ENCODE assay signal across 9 cellular contexts in genomic region chr2:173151671-173152398, GRCh38.
A peak's percentile ranks its signal among the peaks of the same experiment; 100 is the strongest.
DNase-seq lines count a peak whose midpoint lies in the region; ATAC-seq, FAIRE-seq and TF ChIP-seq lines count a peak whose summit lies in the region.
"Had no signal": no experiment of that assay in that cellular context is flagged by ENCODE, and none has a peak within 500 bp of the region (broad histone marks: within the 10 kb centered on the region; RNA-seq: fewer than 3 reads in every experiment).

No MANE protein-coding gene starts in this region.

- 0 out of 2 replicates have a peak overlapping the region, but pooled peaks have one; percentile 19 for H4K91ac ChIP-seq in IMR-90 (ENCODE audit: insufficient read depth, low read depth, low read length)

- H3K18ac ChIP-seq in IMR-90 (ENCODE audit: low read depth, low read length), result peak overlapping the region; percentile 99; the same call in 1 of the 2 replicates

- H3K4me1 ChIP-seq in IMR-90 (ENCODE audit: control insufficient read depth, insufficient read depth, low read length) (peaks cover 25% of the 10 kb centered on the region), endothelial cell of umbilical vein (ENCODE audit: control insufficient read depth, extremely low read depth, insufficient read depth, low read length) (peaks cover 18% of the 10 kb centered on the region), esophagus squamous epithelium (peaks cover 0 to 27% (median 17%) of the 10 kb centered on the region in 3 donors)

- POLR2A ChIA-PET in BJ (lab: Charles Lee) (no interaction called here), IMR-90 (lab: Charles Lee; ENCODE audit: unreplicated experiment) (no interaction called here), endothelial cell of umbilical vein (lab: Charles Lee) (no interaction called here)
- POLR2A ChIA-PET in activated CD4-positive, alpha-beta memory T cell treated with anti-CD3 and anti-CD28 coated beads for 36 hours (lab: Charles Lee), result interaction anchor here (1.0 to 1.6 kb wide), 3 partner anchors 19 to 103 kb away, joined by 3 to 12 read pairs (median 3); no protein-coding TSS in a partner anchor

- H3K9me3 Mint-ChIP-seq in activated CD4-positive, alpha-beta memory T cell treated with anti-CD3 and anti-CD28 coated beads for 36 hours, result no peaks in the 10 kb centered on the region
- H3K9me3 Mint-ChIP-seq: activated naive CD4-positive, alpha-beta T cell treated with anti-CD3 and anti-CD28 coated beads, Interleukin-2, amount 50 U/mL, for 24 hours had no signal

- peak overlapping the region; percentile 66; the same call in 1 of the 2 replicates for H3K23ac ChIP-seq in IMR-90 (ENCODE audit: low read depth, low read length)

- no CpG with 5 or more reads among the region's 3 CpGs for WGBS in IMR-90 (ENCODE audit: extremely low coverage in 2 of 2, insufficient read length in 1 of 2), 2 experiments
- 35 to 48% methylated on average over 3 of the region's 3 CpGs for WGBS in esophagus squamous epithelium, 2 donors

- no peak for TF ChIP-seq RAD21 in IMR-90 (IDR thresholded peaks at IDR 0.05; ENCODE audit: low read length)

- peak; percentile 22 for DNase-seq in BJ (ENCODE audit: low read depth)
- peak; percentile 90 for DNase-seq in IMR-90
- peak; percentile 66 for DNase-seq in endothelial cell of umbilical vein (ENCODE audit: low read depth, low spot score)
- DNase-seq in activated CD4-positive, alpha-beta memory T cell treated with anti-CD3 and anti-CD28 coated beads for 36 hours, result no peak
- no peak for DNase-seq in ecto neural progenitor cell (ENCODE audit: low spot score)
- no peak for DNase-seq in esophagus squamous epithelium (lab: John Stamatoyannopoulos, UW)

- no peak overlapping the region for H2AK9ac ChIP-seq in IMR-90 (replicated peaks; ENCODE audit: low read depth, low read length, poor library complexity)

- no peak for TF ChIP-seq POLR2A in IMR-90 (IDR thresholded peaks at IDR 0.05; ENCODE audit: low read depth, low read length)
- no peak for TF ChIP-seq POLR2A in endothelial cell of umbilical vein (IDR thresholded peaks at IDR 0.05; ENCODE audit: low read depth, low read length)
- no peak for TF ChIP-seq POLR2A in esophagus squamous epithelium (IDR thresholded peaks at IDR 0.05)

- peak overlapping the region; percentile 58 for H2BK20ac ChIP-seq in IMR-90 (ENCODE audit: low read depth, low read length)

- no peaks in the 10 kb centered on the region; the same call in 1 of the 2 replicates for H3K9me3 ChIP-seq in IMR-90 (ENCODE audit: control insufficient read depth, insufficient read depth, low read length)
- no peaks in the 10 kb centered on the region for H3K9me3 ChIP-seq in endothelial cell of umbilical vein (replicated peaks; ENCODE audit: control insufficient read depth, insufficient read depth, low read length)
- H3K9me3 ChIP-seq in esophagus squamous epithelium, result no peaks in the 10 kb centered on the region

- no peak overlapping the region for H3K27ac ChIP-seq in IMR-90 (ENCODE audit: insufficient read depth, low read length)
- H3K27ac ChIP-seq in endothelial cell of umbilical vein (ENCODE audit: insufficient read depth, low read depth, low read length), result peak overlapping the region; percentile 3
- no peak overlapping the region for H3K27ac ChIP-seq in esophagus squamous epithelium

- H4K8ac ChIP-seq in IMR-90 (ENCODE audit: low read depth in 2 of 2, low read length in 2 of 2), result peak overlapping the region in 1 of 2 experiments; percentile 49; a peak in 3 of 4 replicates

- H3K27me3 ChIP-seq in BJ (ENCODE audit: control insufficient read depth, insufficient read depth, low read length), result no peaks in the 10 kb centered on the region
- H3K27me3 ChIP-seq in IMR-90 (ENCODE audit: control insufficient read depth, insufficient read depth, low read length), result no peaks in the 10 kb centered on the region
- no peaks in the 10 kb centered on the region for H3K27me3 ChIP-seq in endothelial cell of umbilical vein (ENCODE audit: control insufficient read depth in 2 of 2, insufficient read depth in 2 of 2, low read length in 2 of 2)
- H3K27me3 ChIP-seq in esophagus squamous epithelium, result no peaks in the 10 kb centered on the region

- H3K4ac ChIP-seq in IMR-90 (ENCODE audit: low read depth, low read length), result peak overlapping the region; percentile 16; the same call in 1 of the 2 replicates

- FAIRE-seq in endothelial cell of umbilical vein (lab: Jason Lieb, UNC), result peak; percentile 84

- H3K14ac ChIP-seq in IMR-90 (replicated peaks; ENCODE audit: low read depth, low read length), result peak overlapping the region; percentile 73; the same call in 1 of the 2 replicates

- no peak overlapping the region for H3K56ac ChIP-seq in IMR-90 (ENCODE audit: extremely low read depth, insufficient read depth, low read length)

- peak overlapping the region; percentile 77 for H3K4me2 ChIP-seq in IMR-90 (ENCODE audit: low read depth, low read length)
- peak overlapping the region; percentile 60 for H3K4me2 ChIP-seq in endothelial cell of umbilical vein (ENCODE audit: insufficient read depth, low read length)

- H2AK5ac ChIP-seq in IMR-90 (ENCODE audit: low read depth, low read length), result no peak overlapping the region

- H3K4me1 Mint-ChIP-seq in activated CD4-positive, alpha-beta memory T cell treated with anti-CD3 and anti-CD28 coated beads for 36 hours (ENCODE audit: low read depth), result peaks cover 32% of the 10 kb centered on the region

- H2AFZ ChIP-seq in IMR-90 (replicated peaks; ENCODE audit: low read length, poor library complexity), result no peak overlapping the region
- H2AFZ ChIP-seq in endothelial cell of umbilical vein (ENCODE audit: low read depth, low read length), result no peak overlapping the region

- H4K20me1 ChIP-seq in IMR-90 (ENCODE audit: insufficient read depth, low read length), result no peaks in the 10 kb centered on the region
- H4K20me1 ChIP-seq in endothelial cell of umbilical vein (replicated peaks; ENCODE audit: control insufficient read depth, extremely low read depth, insufficient read depth, low read length), result no peaks in the 10 kb centered on the region

- peak overlapping the region; percentile 89 for H2BK5ac ChIP-seq in IMR-90 (ENCODE audit: low read depth, low read length, poor library complexity, severe bottlenecking)

- H3K36me3 ChIP-seq in BJ (ENCODE audit: control insufficient read depth, insufficient read depth, low read length) (no peaks in the 10 kb centered on the region; the same call in 1 of the 2 replicates), IMR-90 (ENCODE audit: control insufficient read depth, insufficient read depth, low read length) (no peaks in the 10 kb centered on the region; the same call in 1 of the 2 replicates), endothelial cell of umbilical vein (ENCODE audit: control insufficient read depth in 2 of 2, extremely low read depth in 1 of 2, insufficient read depth in 2 of 2, low read length in 2 of 2) (no peaks in the 10 kb centered on the region), esophagus squamous epithelium (no peaks in the 10 kb centered on the region)

- H3K79me2 ChIP-seq in endothelial cell of umbilical vein (ENCODE audit: control insufficient read depth, insufficient read depth, low read length), result peaks cover 1% of the 10 kb centered on the region

- TF ChIP-seq CTCF in BJ (IDR thresholded peaks at IDR 0.05; ENCODE audit: insufficient read depth, low read depth, low read length) (no peak), IMR-90 (conservative IDR thresholded peaks at IDR 0.05; ENCODE audit: low read depth, low read length) (no peak), endothelial cell of umbilical vein (IDR thresholded peaks at IDR 0.05; ENCODE audit: extremely low read depth in 1 of 2, insufficient read depth in 1 of 2, low read depth in 1 of 2, low read length in 2 of 2) (no peak), esophagus squamous epithelium (IDR thresholded peaks at IDR 0.05) (no peak)

- H4K5ac ChIP-seq in IMR-90 (ENCODE audit: low read depth, low read length), result peak overlapping the region; percentile 89; the same call in 1 of the 2 replicates

- H3K27me3 Mint-ChIP-seq in activated CD4-positive, alpha-beta memory T cell treated with anti-CD3 and anti-CD28 coated beads for 36 hours, result peaks cover 16% of the 10 kb centered on the region

- CTCF ChIA-PET in BJ (lab: Yijun Ruan, JAX) (interaction anchor here (0.6 to 1.0 kb wide), 2 partner anchors 59 to 346 kb away, joined by 3 read pairs; no protein-coding TSS in a partner anchor), IMR-90 (lab: Yijun Ruan, JAX) (interaction anchor here (0.8 to 1.2 kb wide), 2 partner anchors 48 to 59 kb away, joined by 3 to 4 read pairs; no protein-coding TSS in a partner anchor), endothelial cell of umbilical vein (lab: Charles Lee) (interaction anchor here (1.0 to 3.5 kb wide), 5 partner anchors 9 to 124 kb away, joined by 3 to 20 read pairs (median 4); no protein-coding TSS in a partner anchor)
- CTCF ChIA-PET in activated CD4-positive, alpha-beta memory T cell treated with anti-CD3 and anti-CD28 coated beads for 36 hours (lab: Charles Lee), result interaction anchor here (1.4 to 2.7 kb wide), 3 partner anchors 59 to 1189 kb away, joined by 4 to 9 read pairs (median 7); no protein-coding TSS in a partner anchor

- BruUV-seq in IMR-90 (replicated peaks; lab: Mats Ljungman, UMichigan) (no TSS peak), endothelial cell of umbilical vein (replicated peaks; lab: Mats Ljungman, UMichigan) (TSS peak; percentile 36)

- peak overlapping the region; percentile 74 for H2BK120ac ChIP-seq in IMR-90 (ENCODE audit: low read depth, low read length)

- peak; percentile 59 for ATAC-seq in GM21367 (IDR thresholded peaks at IDR 0.05; ENCODE audit: unreplicated experiment)
- ATAC-seq in IMR-90 (ENCODE audit: low read depth), result peak; percentile 66
- ATAC-seq in GM21529 (IDR thresholded peaks at IDR 0.05; ENCODE audit: unreplicated experiment), result no peak

- H3K36me3 Mint-ChIP-seq in activated CD4-positive, alpha-beta memory T cell treated with anti-CD3 and anti-CD28 coated beads for 36 hours, result no peaks in the 10 kb centered on the region
- H3K36me3 Mint-ChIP-seq: activated naive CD4-positive, alpha-beta T cell treated with anti-CD3 and anti-CD28 coated beads, Interleukin-2, amount 50 U/mL, for 24 hours had no signal

- H3K9me1 ChIP-seq in IMR-90 (ENCODE audit: insufficient read depth, low read length), result peaks cover 7% of the 10 kb centered on the region
- H3K9me1 ChIP-seq in endothelial cell of umbilical vein (replicated peaks; ENCODE audit: control insufficient read depth, extremely low read depth, insufficient read depth, low read length), result no peaks in the 10 kb centered on the region

- no peak overlapping the region for H3K27ac Mint-ChIP-seq in activated CD4-positive, alpha-beta memory T cell treated with anti-CD3 and anti-CD28 coated beads for 36 hours

- H3K9ac ChIP-seq in IMR-90 (ENCODE audit: low read depth, low read length) (no peak overlapping the region), endothelial cell of umbilical vein (replicated peaks; ENCODE audit: extremely low read depth, insufficient read depth, low read length) (no peak overlapping the region)

- dilution Hi-C loops in IMR-90 (cut with HindIII; ENCODE audit: low sequenced_read_pairs, unreplicated experiment), result no loop called here
- dilution Hi-C loops in endothelial cell of umbilical vein (cut with MboI; ENCODE audit: extremely low pct_ligation_motif_present, low sequenced_read_pairs), result no loop called here

- H3K79me1 ChIP-seq in IMR-90 (ENCODE audit: low read depth in 1 of 2, low read length in 2 of 2), result peaks cover 30 to 78% of the 10 kb centered on the region in 2 experiments

- H2BK15ac ChIP-seq in IMR-90 (ENCODE audit: low read depth, low read length), result peak overlapping the region; percentile 43; the same call in 1 of the 3 replicates

- in situ Hi-C loops in IMR-90 (cut with MboI; ENCODE audit: low sequenced_read_pairs), result no loop called here

- no peak overlapping the region for H3K4me3 Mint-ChIP-seq in activated CD4-positive, alpha-beta memory T cell treated with anti-CD3 and anti-CD28 coated beads for 36 hours
- H3K4me3 Mint-ChIP-seq: activated naive CD4-positive, alpha-beta T cell treated with anti-CD3 and anti-CD28 coated beads, Interleukin-2, amount 50 U/mL, for 24 hours had no signal

- intact Hi-C loops in IMR-90 (cut with micrococcal nuclease), result no loop called here
- intact Hi-C loops in endothelial cell of umbilical vein (cut with micrococcal nuclease), result no loop called here
- intact Hi-C loops in activated CD4-positive, alpha-beta memory T cell treated with anti-CD3 and anti-CD28 coated beads for 36 hours (cut with micrococcal nuclease), result loop anchor here (1.0 kb wide), 3 partner anchors 19 to 103 kb away; no protein-coding TSS in a partner anchor
- intact Hi-C loops in esophagus squamous epithelium (cut with DNase I), result no loop called here

- H3K4me3 ChIP-seq in BJ (ENCODE audit: low read depth, low read length) (no peak overlapping the region), IMR-90 (ENCODE audit: insufficient read depth, low read depth, low read length) (no peak overlapping the region), endothelial cell of umbilical vein (replicated peaks in 1 of 3; ENCODE audit: insufficient read depth in 1 of 3, low read depth in 1 of 3, low read length in 3 of 3) (no peak overlapping the region), esophagus squamous epithelium (no peak overlapping the region)

Comparison
In these comparisons a context has a peak if more than half of its experiments do, and no peak if none do; other contexts are left out.
1. DNase-seq: peak in BJ (single experiment), IMR-90 (single experiment) and endothelial cell of umbilical vein (single experiment); none in activated CD4-positive, alpha-beta memory T cell treated with anti-CD3 and anti-CD28 coated beads for 36 hours (single experiment), ecto neural progenitor cell (single experiment) and esophagus squamous epithelium (single experiment).